26 cellular contexts compared by ENCODE assay signal in the genomic region with DNA sequence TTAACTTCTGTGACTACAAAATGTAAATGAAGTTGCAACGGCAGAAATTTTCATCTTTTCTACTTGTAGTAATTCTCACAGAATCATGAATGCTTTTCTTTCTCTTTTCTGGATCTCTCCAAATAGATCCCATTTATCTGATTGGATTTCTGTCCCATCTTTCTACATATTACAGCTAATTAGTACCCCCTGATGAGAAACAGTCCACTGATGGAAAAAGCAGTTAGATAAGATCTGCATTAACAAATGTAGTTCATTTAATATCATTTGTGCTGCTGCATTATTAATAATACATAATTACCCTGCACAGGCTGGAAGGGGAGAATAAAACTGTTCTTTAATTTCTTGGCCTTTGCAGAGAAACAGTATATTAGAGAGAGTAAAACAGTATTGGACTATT.
"Had no signal": no experiment of that assay in that cellular context is flagged by ENCODE, and none has a peak within 500 bp of the region (broad histone marks: within the 10 kb centered on the region; RNA-seq: fewer than 3 reads in every experiment).

No MANE protein-coding gene starts in this region.

- H3K36me3 ChIP-seq: stomach, suprapubic skin, thoracic aorta, thyroid gland, tibial artery, tibial nerve, transverse colon, upper lobe of left lung, upper lobe of right lung, uterus, vagina had no signal

- H3K9me3 ChIP-seq: stomach, suprapubic skin, testis, thoracic aorta, thyroid gland, tibial artery, tibial nerve, transverse colon, upper lobe of left lung, upper lobe of right lung, uterus, vagina had no signal

- ATAC-seq: stimulated activated effector memory CD8-positive, alpha-beta T cell treated with anti-CD3 and anti-CD28 coated beads, Interleukin-12 subunit alpha, Interleukin-12 subunit beta, amount 100 ng/mL, for 72 hours; stimulated activated memory B cell treated with anti-CD40 and anti-IgM and Interleukin-4, amounts not matched to agents 10 μg/mL and 1 μg/mL and 100 μg/mL, for 72 hours; stimulated activated naive B cell treated with anti-CD40 and anti-IgM and Interleukin-4, amounts not matched to agents 10 μg/mL and 1 μg/mL and 100 μg/mL, for 72 hours; stimulated activated naive CD8-positive, alpha-beta T cell treated with anti-CD3 and anti-CD28 coated beads, Interleukin-15, amount 100 ng/mL, for 72 hours; stimulated activated naive CD8-positive, alpha-beta T cell treated with anti-CD3 and anti-CD28 coated beads, Interleukin-15, Interleukin-2, amounts not matched to agents 100 U/mL and 50 U/mL, for 24 hours; upper lobe of right lung had no signal

- DNase-seq: stimulated activated CD4-positive, alpha-beta T cell treated with anti-CD3 and anti-CD28 coated beads, Interleukin-2, amount 100 ng/mL, for 48 hours; stimulated activated CD4-positive, alpha-beta T cell treated with anti-CD3 and anti-CD28 coated beads, Interleukin-4, amount 100 ng/mL, for 1 hour; stimulated activated CD4-positive, alpha-beta T cell treated with anti-CD3 and anti-CD28 coated beads, Interleukin-4, amount 100 ng/mL, for 24 hours; stimulated activated CD4-positive, alpha-beta T cell treated with anti-CD3 and anti-CD28 coated beads, Interleukin-4, amount 100 ng/mL, for 4 hours; stimulated activated CD8-positive, alpha-beta memory T cell treated with anti-CD3 and anti-CD28 coated beads, Interleukin-4, amount 100 ng/mL, for 48 hours; stimulated activated naive B cell treated with anti-CD40 and anti-IgM and Interleukin-4, amounts not matched to agents 10 μg/mL and 1 μg/mL and 100 μg/mL, for 72 hours; stimulated activated naive CD4-positive, alpha-beta T cell; stimulated activated naive CD4-positive, alpha-beta T cell treated with Interleukin-2 at 50 U/mL for 16 hours; stimulated activated naive CD8-positive, alpha-beta T cell treated with anti-CD3 and anti-CD28 coated beads, Interleukin-15, amount 100 ng/mL, for 72 hours; stimulated activated naive CD8-positive, alpha-beta T cell treated with anti-CD3 and anti-CD28 coated beads, Interleukin-15, Interleukin-2, amounts not matched to agents 100 U/mL and 50 U/mL, for 24 hours; stomach; substantia nigra; testis; thyroid gland; tibial artery; transverse colon; trophoblast cell; upper lobe of left lung; upper lobe of right lung; uterus had no signal

- H3K4me3 ChIP-seq: stomach, suprapubic skin, testis, thoracic aorta, thyroid gland, tibial artery, tibial nerve, transverse colon, upper lobe of left lung, upper lobe of right lung, uterus, vagina had no signal

- H3K4me1 ChIP-seq: stomach, suprapubic skin, testis, tibial artery, tibial nerve, transverse colon, upper lobe of left lung, upper lobe of right lung, uterus, vagina had no signal

- H3K27me3 ChIP-seq: stomach, suprapubic skin, testis, thyroid gland, tibial artery, tibial nerve, transverse colon, upper lobe of left lung, upper lobe of right lung, uterus, vagina had no signal

- H3K27ac ChIP-seq: stomach, suprapubic skin, testis, thoracic aorta, thyroid gland, tibial artery, tibial nerve, transverse colon, upper lobe of left lung, upper lobe of right lung, uterus, vagina had no signal
